In the genomic region with DNA sequence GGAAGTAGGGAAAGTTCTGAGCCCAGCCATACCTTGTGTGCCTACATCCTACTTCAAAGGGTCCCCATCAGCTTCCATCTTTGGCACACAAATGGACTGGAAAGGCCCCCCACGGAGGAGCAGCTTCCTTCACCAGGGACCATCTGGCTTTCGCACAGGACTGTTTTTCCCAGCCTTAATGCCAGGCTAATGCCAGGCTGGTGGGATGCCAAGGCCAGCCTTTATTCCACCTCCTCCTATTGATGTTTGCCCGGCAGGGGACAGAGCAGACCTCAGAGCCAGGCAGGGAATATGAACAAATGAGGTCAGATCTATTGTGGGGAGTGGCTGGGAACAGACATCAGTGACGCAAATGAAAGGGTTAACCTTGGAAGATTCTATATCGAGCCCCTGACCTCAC, we compare ENCODE assay signal across 20 cellular contexts. TPM values are rescaled to one million over a fixed set of nuclear protein-coding genes. Genes with fewer than 3 reads are reported as not detected.
DNase-seq lines count a peak whose midpoint lies in the region; TF ChIP-seq lines count a peak whose summit lies in the region.
"Had no signal": no experiment of that assay in that cellular context is flagged by ENCODE, and none has a peak within 500 bp of the region (broad histone marks: within the 10 kb centered on the region; RNA-seq: fewer than 3 reads in every experiment).

No MANE protein-coding gene starts in this region.

- CTCF ChIA-PET in HEK293 (lab: Yijun Ruan, JAX) = interaction anchor here (0.5 to 12.3 kb wide), 5 partner anchors 9 to 160 kb away, joined by 3 to 186 read pairs (median 13); a partner anchor contains a TSS

- no peaks in the 10 kb centered on the region for H3K36me3 ChIP-seq in HEK293 (ENCODE audit: control insufficient read depth in 2 of 2, insufficient read depth in 1 of 2, low read length in 2 of 2)
- H3K36me3 ChIP-seq: HAP-1, SJCRH30 had no signal

- H3K27ac ChIP-seq in HEK293 (ENCODE audit: extremely low read depth, low read depth, low read length) = no peak overlapping the region
- H3K27ac ChIP-seq: GM23248, KMS-11, SJCRH30 had no signal

- DNase-seq in DMS 273 (lab: John Stamatoyannopoulos, UW; ENCODE audit: unreplicated experiment) (peak; percentile 80), NCI-H446 treated with DMSO at 0.1 percent for 48 hours (lab: John Stamatoyannopoulos, UW) (peak; percentile 29), cerebellum (ENCODE audit: low spot score) (peak; percentile 91)
- DNase-seq in stimulated activated CD4-positive, alpha-beta T cell treated with anti-CD3 and anti-CD28 coated beads, Interleukin-2, amount 100 ng/mL, for 24 hours = no peak
- DNase-seq in effector CD8-positive, alpha-beta T cell (lab: John Stamatoyannopoulos, UW) = no peak
- DNase-seq in activated CD4-positive, alpha-beta T cell treated with anti-CD3 and anti-CD28 coated beads, Interleukin-2, amount 50 U/mL, for 1 hour = no peak
- DNase-seq: CD4-positive, CD25-positive, alpha-beta regulatory T cell; DND-41; GM23248; MV-4-11; NCI-H1417; NCI-H187 treated with DMSO at 0.1 percent for 48 hours; NCI-H510A; NCI-H774; OCI-M1; SJCRH30; T-cell had no signal

- H3K4me1 ChIP-seq in HEK293 (ENCODE audit: control insufficient read depth, insufficient read depth, low read length) = peaks cover 9% of the 10 kb centered on the region
- H3K4me1 ChIP-seq: HAP-1, SJCRH30 had no signal

- no peak overlapping the region for H3K4me3 ChIP-seq in HEK293 (ENCODE audit: low read depth, low read length)
- H3K4me3 ChIP-seq: GM23248, HAP-1, SJCRH30 had no signal

- POLR2A ChIA-PET in HEK293 (lab: Yijun Ruan, JAX) = interaction anchor here (0.6 kb wide), 1 partner anchor 600 kb away, joined by 3 read pairs; no protein-coding TSS in a partner anchor

- no peaks in the 10 kb centered on the region for H3K9me3 ChIP-seq in HEK293 (ENCODE audit: control insufficient read depth, insufficient read depth, low read depth, low read length)
- H3K9me3 ChIP-seq: HAP-1, SJCRH30 had no signal

- no peak for TF ChIP-seq CTCF in HEK293 (tag by site-specific recombination; IDR thresholded peaks at IDR 0.05)

TF ChIP-seq in HEK293, 187 proteins besides CTCF, POLR2A, EP300 and RAD21:
- TF ChIP-seq GLIS1 (tag by site-specific recombination; IDR thresholded peaks at IDR 0.05) (0 out of 2 replicates have a peak, but pooled peaks have one; percentile 7), ZNF16 (tag by site-specific recombination; IDR thresholded peaks at IDR 0.05; ENCODE audit: low read depth) (no peak)

RNA-seq across cellular contexts. Expression of a gene that starts 5.7 kb away (rescaled TPM):
- total RNA-seq in cerebellum = 0.45 TPM
- total RNA-seq: GM23248, SJCRH30 had no signal

RNA-seq across cellular contexts. Expression of a gene that starts 13.6 kb away (rescaled TPM):
- 41.6 TPM for total RNA-seq in cerebellum

RNA-seq across cellular contexts. Expression of a gene that starts 41.1 kb away (rescaled TPM):
- 16.2 TPM for total RNA-seq in cerebellum

Comparison
In these comparisons a context has a peak if more than half of its experiments do, and no peak if none do; other contexts are left out.
1. DNase-seq: peak in DMS 273 (single experiment), NCI-H446 treated with DMSO at 0.1 percent for 48 hours (single experiment) and cerebellum (single experiment); none in stimulated activated CD4-positive, alpha-beta T cell treated with anti-CD3 and anti-CD28 coated beads, Interleukin-2, amount 100 ng/mL, for 24 hours (0 of 2), effector CD8-positive, alpha-beta T cell (single experiment) and activated CD4-positive, alpha-beta T cell treated with anti-CD3 and anti-CD28 coated beads, Interleukin-2, amount 50 U/mL, for 1 hour (single experiment).